17 cellular contexts compared by ENCODE assay signal in the genomic region with DNA sequence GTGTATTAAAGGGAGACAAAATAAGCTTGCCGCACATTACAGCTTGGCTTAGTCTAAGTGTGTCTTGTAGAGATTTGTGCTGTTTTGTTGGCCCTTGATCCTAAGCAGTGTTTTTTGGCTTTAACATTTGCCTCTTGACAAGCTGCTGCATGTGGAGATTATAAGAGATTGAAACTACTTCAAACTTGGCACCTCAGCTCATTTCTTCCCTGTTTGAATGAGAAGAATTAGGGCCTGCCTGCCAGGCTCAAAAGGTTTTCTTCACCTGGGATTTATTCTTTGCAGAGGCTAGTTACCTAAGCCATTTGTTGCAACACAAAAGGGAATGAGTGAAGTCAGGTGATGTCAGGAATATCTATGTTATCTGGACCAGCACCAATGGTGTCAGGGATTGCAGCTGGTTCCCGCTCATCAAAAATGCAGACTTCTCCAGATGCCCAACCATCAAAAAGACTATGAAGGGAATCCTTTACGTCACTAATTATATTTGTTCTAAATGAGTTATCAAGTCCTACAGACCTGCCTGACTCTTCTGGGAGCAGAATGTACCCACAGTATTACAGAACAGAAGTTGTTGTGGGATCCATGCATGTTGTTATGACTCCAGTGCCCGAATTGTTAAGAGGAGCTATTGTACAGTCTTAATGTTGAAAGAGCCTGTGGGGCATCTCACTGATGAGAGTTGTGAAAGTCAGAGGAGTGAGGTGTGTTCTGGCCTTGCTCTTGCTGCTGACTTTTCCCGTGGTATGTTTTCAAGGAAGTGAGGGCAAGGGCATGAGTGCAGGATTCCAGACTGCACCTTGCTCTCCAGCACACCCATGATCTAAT. TPM values are rescaled to one million over a fixed set of nuclear protein-coding genes. Genes with fewer than 3 reads are reported as not detected.
"Had no signal": no experiment of that assay in that cellular context is flagged by ENCODE, and none has a peak within 500 bp of the region (broad histone marks: within the 10 kb centered on the region; RNA-seq: fewer than 3 reads in every experiment).

No MANE protein-coding gene starts in this region.

- H3K9me3 Mint-ChIP-seq: activated naive CD4-positive, alpha-beta T cell treated with anti-CD3 and anti-CD28 coated beads, Interleukin-2, amount 50 U/mL, for 24 hours; activated T-cell treated with anti-CD3 and anti-CD28 coated beads, Interleukin-2, amount 50 U/mL, for 72 hours; dendritic cell treated with granulocyte-macrophage colony-stimulating factor and Interleukin-4, amounts not matched to agents 40 ng/mL and 50 ng/mL, for 4 days; stimulated activated naive B cell treated with anti-CD40 and anti-IgM and Interleukin-4, amounts not matched to agents 10 μg/mL and 1 μg/mL and 100 μg/mL, for 72 hours had no signal

- H3K27me3 Mint-ChIP-seq: dendritic cell treated with granulocyte-macrophage colony-stimulating factor and Interleukin-4, amounts not matched to agents 40 ng/mL and 50 ng/mL, for 4 days; stimulated activated naive B cell treated with anti-CD40 and anti-IgM and Interleukin-4, amounts not matched to agents 10 μg/mL and 1 μg/mL and 100 μg/mL, for 72 hours had no signal

- H3K4me1 Mint-ChIP-seq: activated naive CD4-positive, alpha-beta T cell treated with anti-CD3 and anti-CD28 coated beads, Interleukin-2, amount 50 U/mL, for 24 hours; natural killer cell; stimulated activated naive B cell treated with anti-CD40 and anti-IgM and Interleukin-4, amounts not matched to agents 10 μg/mL and 1 μg/mL and 100 μg/mL, for 72 hours had no signal

- H3K36me3 Mint-ChIP-seq: activated naive CD4-positive, alpha-beta T cell treated with anti-CD3 and anti-CD28 coated beads, Interleukin-2, amount 50 U/mL, for 24 hours; natural killer cell; stimulated activated naive B cell treated with anti-CD40 and anti-IgM and Interleukin-4, amounts not matched to agents 10 μg/mL and 1 μg/mL and 100 μg/mL, for 72 hours had no signal

- H3K27ac Mint-ChIP-seq: activated naive CD4-positive, alpha-beta T cell treated with anti-CD3 and anti-CD28 coated beads, Interleukin-2, amount 50 U/mL, for 24 hours; activated T-cell treated with anti-CD3 and anti-CD28 coated beads, Interleukin-2, amount 50 U/mL, for 72 hours; dendritic cell treated with granulocyte-macrophage colony-stimulating factor and Interleukin-4, amounts not matched to agents 40 ng/mL and 50 ng/mL, for 4 days; natural killer cell; stimulated activated naive B cell treated with anti-CD40 and anti-IgM and Interleukin-4, amounts not matched to agents 10 μg/mL and 1 μg/mL and 100 μg/mL, for 72 hours had no signal

- H3K36me3 ChIP-seq: cardiac muscle cell, WERI-Rb-1 had no signal

- ATAC-seq: activated T-cell treated with anti-CD3 and anti-CD28 coated beads, Interleukin-2, amount 50 U/mL, for 72 hours; natural killer cell; stimulated activated naive B cell treated with anti-CD40 and anti-IgM and Interleukin-4, amounts not matched to agents 10 μg/mL and 1 μg/mL and 100 μg/mL, for 72 hours had no signal

- H3K27me3 ChIP-seq: cardiac muscle cell had no signal

- H3K4me3 ChIP-seq: cardiac muscle cell had no signal

- H3K27ac ChIP-seq: cardiac muscle cell, WERI-Rb-1 had no signal

- DNase-seq: activated CD4-positive, alpha-beta T cell treated with anti-CD3 and anti-CD28 coated beads, Interleukin-2, amount 50 U/mL, for 4 hours; activated gamma-delta T cell; activated T-cell treated with anti-CD3 and anti-CD28 coated beads, Interleukin-2, amount 50 U/mL, for 72 hours; effector CD8-positive, alpha-beta T cell; foreskin fibroblast; hypothalamus; mesendoderm; natural killer cell; stimulated activated naive B cell treated with anti-CD40 and anti-IgM and Interleukin-4, amounts not matched to agents 10 μg/mL and 1 μg/mL and 100 μg/mL, for 72 hours; WERI-Rb-1 had no signal

- H3K4me3 Mint-ChIP-seq: activated naive CD4-positive, alpha-beta T cell treated with anti-CD3 and anti-CD28 coated beads, Interleukin-2, amount 50 U/mL, for 24 hours; activated T-cell treated with anti-CD3 and anti-CD28 coated beads, Interleukin-2, amount 50 U/mL, for 72 hours; dendritic cell treated with granulocyte-macrophage colony-stimulating factor and Interleukin-4, amounts not matched to agents 40 ng/mL and 50 ng/mL, for 4 days; natural killer cell; stimulated activated naive B cell treated with anti-CD40 and anti-IgM and Interleukin-4, amounts not matched to agents 10 μg/mL and 1 μg/mL and 100 μg/mL, for 72 hours had no signal

RNA-seq across cellular contexts. Expression of a gene that starts 31.0 kb away (rescaled TPM):
- total RNA-seq: activated CD8-positive, alpha-beta memory T cell treated with anti-CD3 and anti-CD28 coated beads for 36 hours; cardiac muscle cell; liver; natural killer cell; T-helper 2 cell treated with Interferon-gamma antibody and Interleukin-4, amounts not matched to agents 100 ng/mL and 5 ng/mL, for 36 hours had no signal
- polyA plus RNA-seq: adipose tissue, cardiac muscle cell had no signal
